8 cellular contexts compared by ENCODE assay signal in the genomic region with DNA sequence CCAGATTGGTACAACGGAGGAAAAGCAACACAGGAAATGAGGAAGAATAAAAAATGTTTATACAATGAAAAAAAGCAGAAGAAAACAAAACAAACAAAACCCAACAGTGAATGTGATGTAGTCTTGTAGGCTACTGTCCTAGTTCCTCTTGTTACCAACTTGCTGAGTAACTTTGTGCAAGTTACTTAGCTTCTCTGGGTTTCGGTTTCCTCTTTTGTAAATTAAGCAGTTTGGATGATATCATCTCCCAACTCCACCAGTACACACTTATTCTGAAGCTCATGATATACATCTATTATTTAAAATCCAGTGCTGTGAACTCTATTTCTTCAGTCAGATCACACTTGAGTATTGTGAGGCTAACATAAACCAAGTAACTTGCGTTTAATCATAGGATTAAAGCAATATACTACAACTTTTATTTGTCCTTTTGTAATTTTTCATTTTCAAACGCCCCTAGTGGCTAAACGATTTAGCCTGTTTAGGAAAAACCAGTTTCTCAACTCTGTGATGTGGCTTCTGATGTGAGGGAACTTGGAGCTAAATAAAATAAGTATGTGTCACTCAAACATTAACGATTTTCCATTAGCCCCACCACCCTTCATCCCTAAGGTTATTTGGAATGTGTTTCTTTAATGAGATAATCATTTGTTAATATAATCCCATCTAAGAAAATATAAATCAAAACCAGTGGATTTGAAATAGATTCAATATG. TPM values are rescaled to one million over a fixed set of nuclear protein-coding genes. Genes with fewer than 3 reads are reported as not detected.
A peak's percentile ranks its signal among the peaks of the same experiment; 100 is the strongest.
DNase-seq lines count a peak whose midpoint lies in the region; ATAC-seq and TF ChIP-seq lines count a peak whose summit lies in the region.

No MANE protein-coding gene starts in this region.

- TF ChIP-seq POLR2A in esophagus muscularis mucosa (IDR thresholded peaks at IDR 0.05; ENCODE audit: low read depth): no peak
- peak; percentile 11 for TF ChIP-seq POLR2A in prostate gland (IDR thresholded peaks at IDR 0.05)

- H3K9me3 ChIP-seq in esophagus muscularis mucosa: no peaks in the 10 kb centered on the region
- H3K9me3 ChIP-seq in prostate gland: no peaks in the 10 kb centered on the region

- POLR2A ChIA-PET in T-cell (lab: Charles Lee): interaction anchor here (0.6 to 1.1 kb wide), 6 partner anchors 8 to 407 kb away, joined by 3 to 7 read pairs (median 6); a partner anchor contains a TSS

- peak overlapping the region in 2 of 4 donors; percentile 1 to 19 for H3K4me3 ChIP-seq in esophagus muscularis mucosa
- H3K4me3 ChIP-seq in prostate gland: no peak overlapping the region

- H3K27me3 ChIP-seq in esophagus muscularis mucosa (no peaks in the 10 kb centered on the region), prostate gland (replicated peaks; ENCODE audit: insufficient read depth) (no peaks in the 10 kb centered on the region)

- 12% methylated on average over 6 of the region's 6 CpGs for WGBS in esophagus muscularis mucosa
- 9% methylated on average over 6 of the region's 6 CpGs for WGBS in prostate gland

- H3K36me3 Mint-ChIP-seq in T-cell: peaks cover 10% of the 10 kb centered on the region

- H3K27ac ChIP-seq in esophagus muscularis mucosa (replicated peaks in 1 of 4): peak overlapping the region; percentile 96 to 99 (median 98)
- H3K27ac ChIP-seq in prostate gland: peak overlapping the region; percentile 98 to 99

- peak overlapping the region; percentile 81 to 91 (median 87) for H3K4me3 Mint-ChIP-seq in T-cell

- H3K4me1 Mint-ChIP-seq in T-cell: peaks cover 50 to 60% (median 54%) of the 10 kb centered on the region in 3 donors

- CTCF ChIA-PET in T-cell (lab: Charles Lee): interaction anchor here (0.7 to 2.1 kb wide), 13 partner anchors 10 to 117 kb away, joined by 3 to 24 read pairs (median 4); a partner anchor contains a TSS

- peaks cover 28 to 56% (median 47%) of the 10 kb centered on the region in 4 donors for H3K4me1 ChIP-seq in esophagus muscularis mucosa
- H3K4me1 ChIP-seq in prostate gland (replicated peaks): peaks cover 15% of the 10 kb centered on the region

- intact Hi-C loops in esophagus muscularis mucosa (cut with DNase I): no loop called here
- intact Hi-C loops in prostate gland (cut with DNase I): no loop called here

- no peak for TF ChIP-seq EP300 in esophagus muscularis mucosa (IDR thresholded peaks at IDR 0.05)

- TF ChIP-seq CTCF in esophagus muscularis mucosa (IDR thresholded peaks at IDR 0.05) (peak; percentile 60 to 73 (median 65)), prostate gland (IDR thresholded peaks at IDR 0.05) (peak; percentile 73 to 96 (median 89))

- DNase-seq in DMS 273 (lab: John Stamatoyannopoulos, UW; ENCODE audit: unreplicated experiment) (peak; percentile 74), DMS 273 treated with DMSO at 0.1 percent for 48 hours (lab: John Stamatoyannopoulos, UW) (no peak), Kasumi-1 (lab: John Stamatoyannopoulos, UW) (peak; percentile 97 to 99), T-cell (peak in 1 of 34 experiments; percentile 30), esophagus muscularis mucosa (ENCODE audit: extremely low spot score) (no peak), prostate gland (ENCODE audit: low spot score) (no peak)

- H3K9me3 Mint-ChIP-seq in T-cell: no peaks in the 10 kb centered on the region

- H3K36me3 ChIP-seq in esophagus muscularis mucosa (peaks cover 8 to 10% (median 9%) of the 10 kb centered on the region in 4 donors), prostate gland (peaks cover 2 to 8% of the 10 kb centered on the region in 2 donors)

- H3K27ac Mint-ChIP-seq in T-cell: peak overlapping the region; percentile 99 to 100

- ATAC-seq in T-cell (replicated peaks in 1 of 4): no peak
- no peak for ATAC-seq in HG03520 (IDR thresholded peaks at IDR 0.05; ENCODE audit: unreplicated experiment)
- no peak for ATAC-seq in GM18873 (IDR thresholded peaks at IDR 0.05; ENCODE audit: low FRiP score, unreplicated experiment)

- H3K27me3 Mint-ChIP-seq in T-cell: peaks cover 0 to 1% of the 10 kb centered on the region in 2 donors

RNA-seq across cellular contexts. Expression of a gene that starts 1.4 kb away (rescaled TPM):
- 10 to 100 TPM; 37.1 to 50.3 (median 39.2) TPM for total RNA-seq in T-cell
- total RNA-seq in esophagus muscularis mucosa: 10 to 100 TPM; 18.0 to 23.7 (median 20.0) TPM
- 10 to 100 TPM; 68.9 to 72.5 TPM for total RNA-seq in prostate gland

RNA-seq across cellular contexts. Expression of a gene that starts 18.2 kb away (rescaled TPM):
- total RNA-seq in T-cell (10 to 100 TPM in 4 of 5 donors, 1 to 10 TPM in 1; 8.4 to 35.7 (median 26.7) TPM), esophagus muscularis mucosa (10 to 100 TPM; 16.9 to 34.1 (median 24.4) TPM), prostate gland (10 to 100 TPM; 28.1 to 28.5 TPM)

Comparison
In these comparisons a context has a peak if more than half of its experiments do, and no peak if none do; other contexts are left out.
1. DNase-seq: peak in DMS 273 (single experiment) and Kasumi-1 (2 of 2); none in DMS 273 treated with DMSO at 0.1 percent for 48 hours (single experiment), esophagus muscularis mucosa (single experiment) and prostate gland (single experiment).